Comparison of ENCODE assay signal across 1 cellular context in genomic region chr22:48098936-48099245, GRCh38.
TF ChIP-seq lines count a peak whose summit lies in the region.

No MANE protein-coding gene starts in this region.

TF ChIP-seq in GM23338, 12 proteins besides CTCF, POLR2A, EP300 and RAD21 (continued from another document):
- TF ChIP-seq, protein P1, sequence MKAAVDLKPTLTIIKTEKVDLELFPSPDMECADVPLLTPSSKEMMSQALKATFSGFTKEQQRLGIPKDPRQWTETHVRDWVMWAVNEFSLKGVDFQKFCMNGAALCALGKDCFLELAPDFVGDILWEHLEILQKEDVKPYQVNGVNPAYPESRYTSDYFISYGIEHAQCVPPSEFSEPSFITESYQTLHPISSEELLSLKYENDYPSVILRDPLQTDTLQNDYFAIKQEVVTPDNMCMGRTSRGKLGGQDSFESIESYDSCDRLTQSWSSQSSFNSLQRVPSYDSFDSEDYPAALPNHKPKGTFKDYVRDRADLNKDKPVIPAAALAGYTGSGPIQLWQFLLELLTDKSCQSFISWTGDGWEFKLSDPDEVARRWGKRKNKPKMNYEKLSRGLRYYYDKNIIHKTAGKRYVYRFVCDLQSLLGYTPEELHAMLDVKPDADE (IDR thresholded peaks at IDR 0.05) = no peak
- TF ChIP-seq ZNF462 (CRISPR knock-in tag; IDR thresholded peaks at IDR 0.05) = no peak
